ENCODE assay signal across 23 cellular contexts in genomic region chr3:71896751-71897150, GRCh38.
DNase-seq lines count a peak whose midpoint lies in the region; ATAC-seq, FAIRE-seq and TF ChIP-seq lines count a peak whose summit lies in the region.
"Had no signal": no experiment of that assay in that cellular context is flagged by ENCODE, and none has a peak within 500 bp of the region (broad histone marks: within the 10 kb centered on the region; RNA-seq: fewer than 3 reads in every experiment).

No MANE protein-coding gene starts in this region.

- ATAC-seq in K562 = no peak
- ATAC-seq in omental fat pad (ENCODE audit: low FRiP score) = peak; percentile 50
- ATAC-seq: GM23338, Panc1 had no signal

- BruUV-seq in K562 (replicated peaks; lab: Mats Ljungman, UMichigan) = no TSS peak

- H3K4me1 ChIP-seq in GM23248 (ENCODE audit: insufficient read depth) (no peaks in the 10 kb centered on the region), K562 (replicated peaks in 1 of 2; ENCODE audit: control insufficient read depth in 2 of 2, insufficient read depth in 2 of 2, low read length in 2 of 2) (no peaks in the 10 kb centered on the region)
- H3K4me1 ChIP-seq: HAP-1, SJCRH30 had no signal

- no peaks in the 10 kb centered on the region for H3K79me2 ChIP-seq in GM23248 (ENCODE audit: insufficient read depth)
- no peaks in the 10 kb centered on the region for H3K79me2 ChIP-seq in K562 (ENCODE audit: control insufficient read depth, insufficient read depth, low read length)

- no peaks in the 10 kb centered on the region for H3K9me3 ChIP-seq in GM23248 (ENCODE audit: low read depth)
- H3K9me3 ChIP-seq in K562 (replicated peaks; ENCODE audit: control insufficient read depth, insufficient read depth, low read depth, low read length) = no peaks in the 10 kb centered on the region
- H3K9me3 ChIP-seq: BLaER1, HAP-1, SJCRH30 had no signal

- in situ Hi-C loops in GM23248 (cut with MboI) = no loop called here
- in situ Hi-C loops in K562 (cut with MboI) = no loop called here

- DNase-seq in GM23248 (peak; percentile 22), K562 (ENCODE audit: extremely low read depth in 1 of 4, low spot score in 3 of 4) (no peak), fibroblast of mammary gland (ENCODE audit: low read depth) (peak; percentile 36), omental fat pad (ENCODE audit: low spot score) (no peak), caudate nucleus (lab: John Stamatoyannopoulos, UW) (no peak), NCI-H1092 treated with DMSO at 0.1 percent for 48 hours (lab: John Stamatoyannopoulos, UW) (no peak)
- no peak for DNase-seq in stimulated activated CD4-positive, alpha-beta T cell treated with anti-CD3 and anti-CD28 coated beads, Interleukin-4, amount 100 ng/mL, for 1 hour
- DNase-seq: CD4-positive, alpha-beta memory T cell; DMS153; Karpas-422; NCI-H1048; NCI-H1436 treated with DMSO at 0.1 percent for 48 hours; NCI-H2029; NCI-H226; NCI-H524 treated with DMSO at 0.1 percent for 48 hours; NCI-H82; SJCRH30 had no signal

- FAIRE-seq in K562 (lab: Jason Lieb, UNC) = no peak
- FAIRE-seq: GM12891, HTR-8/SVneo had no signal

- H2AFZ ChIP-seq in GM23248 (no peak overlapping the region), K562 (ENCODE audit: low read depth, low read length) (no peak overlapping the region)
- H2AFZ ChIP-seq: GM23338 had no signal

- H3K4me2 ChIP-seq in GM23248 (ENCODE audit: unreplicated experiment) (no peak overlapping the region), K562 (ENCODE audit: insufficient read depth, low read length) (no peak overlapping the region)
- H3K4me2 ChIP-seq: BLaER1, GM23338 had no signal

- H3K4me3 ChIP-seq in GM23248 = no peak overlapping the region
- no peak overlapping the region for H3K4me3 ChIP-seq in K562
- H3K4me3 ChIP-seq in fibroblast of mammary gland (ENCODE audit: control insufficient read depth, low read depth, low read length) = no peak overlapping the region
- H3K4me3 ChIP-seq: BLaER1, GM23338, HAP-1, SJCRH30 had no signal

- no peak for TF ChIP-seq EP300 in K562 (IDR thresholded peaks at IDR 0.05; ENCODE audit: low read length)

- H3F3A ChIP-seq in GM23248 (ENCODE audit: insufficient read depth) = no peaks in the 10 kb centered on the region

- no peak for TF ChIP-seq RAD21 in K562 (CRISPR knock-in tag; conservative IDR thresholded peaks at IDR 0.05 in 1 of 2, IDR thresholded peaks at IDR 0.05 in 1 of 2)

- no peaks in the 10 kb centered on the region for H3K9me1 ChIP-seq in K562 (ENCODE audit: control insufficient read depth, insufficient read depth, low read length)

- H3K27ac ChIP-seq in GM23248 = no peak overlapping the region
- no peak overlapping the region for H3K27ac ChIP-seq in K562 (ENCODE audit: extremely low read depth, low read depth, low read length)
- no peak overlapping the region for H3K27ac ChIP-seq in caudate nucleus (ENCODE audit: low read depth, low read length)
- H3K27ac ChIP-seq: BLaER1, SJCRH30 had no signal

- H3K27me3 ChIP-seq in GM23248 (replicated peaks; ENCODE audit: insufficient read depth) (peaks cover 46% of the 10 kb centered on the region), K562 (ENCODE audit: control insufficient read depth in 2 of 2, insufficient read depth in 2 of 2, low read length in 2 of 2) (peaks cover 0 to 13% of the 10 kb centered on the region in 2 experiments; a peak in 2 of 5 replicates)
- H3K27me3 ChIP-seq: BLaER1, SJCRH30 had no signal

- H3K9me2 ChIP-seq in GM23248 (ENCODE audit: insufficient read depth) = no peaks in the 10 kb centered on the region

- 56 to 65% methylated on average over 4 of the region's 4 CpGs for WGBS in GM23248 (ENCODE audit: low coverage in 1 of 2, low lambda C conversion rate in 2 of 2, missing lambda C conversion rate in 2 of 2), 2 experiments
- WGBS in K562 (ENCODE audit: insufficient coverage, low coverage, missing lambda C conversion rate) = 19% methylated on average over 4 of the region's 4 CpGs

- POLR2A ChIA-PET in K562 (lab: Yijun Ruan, JAX) = interaction anchor here (0.6 to 1.4 kb wide), 2 partner anchors 11 to 1497 kb away, joined by 4 read pairs; no protein-coding TSS in a partner anchor

- H4K20me1 ChIP-seq in GM23248 (ENCODE audit: insufficient read depth) = no peaks in the 10 kb centered on the region
- no peaks in the 10 kb centered on the region for H4K20me1 ChIP-seq in K562 (replicated peaks; ENCODE audit: control insufficient read depth, insufficient read depth, low read length)
- H4K20me1 ChIP-seq: BLaER1 had no signal

- H3K36me3 ChIP-seq in GM23248 (ENCODE audit: low read depth) = no peaks in the 10 kb centered on the region
- no peaks in the 10 kb centered on the region for H3K36me3 ChIP-seq in K562 (ENCODE audit: control insufficient read depth, insufficient read depth, low read length)
- H3K36me3 ChIP-seq: BLaER1, HAP-1, SJCRH30 had no signal

- CTCF ChIA-PET in K562 (lab: Yijun Ruan, JAX; ENCODE audit: low intra/inter-chr PET ratio) = no interaction called here

- H3K9ac ChIP-seq in GM23248 (no peak overlapping the region), K562 (ENCODE audit: insufficient read depth in 1 of 2, low read depth in 2 of 2, low read length in 2 of 2) (no peak overlapping the region)
- H3K9ac ChIP-seq: BLaER1 had no signal

- TF ChIP-seq POLR2A in K562 (conservative IDR thresholded peaks at IDR 0.05) = no peak

- TF ChIP-seq CTCF in K562 (IDR thresholded peaks at IDR 0.05 in 2 of 3, conservative IDR thresholded peaks at IDR 0.05 in 1 of 3; ENCODE audit: insufficient read depth in 2 of 3, low read depth in 1 of 3, low read length in 3 of 3) (no peak), fibroblast of mammary gland (conservative IDR thresholded peaks at IDR 0.05; ENCODE audit: control insufficient read depth, insufficient read depth, low read depth, low read length) (no peak), omental fat pad (IDR thresholded peaks at IDR 0.05) (no peak)

- intact Hi-C loops in K562 (cut with micrococcal nuclease) = no loop called here

TF ChIP-seq in K562, 482 proteins besides CTCF, POLR2A, EP300 and RAD21:
- TF ChIP-seq FOSL1 (tag; conservative IDR thresholded peaks at IDR 0.05) (no peak), CEBPG (CRISPR knock-in tag; IDR thresholded peaks at IDR 0.05) (no peak), CEBPG (tag; conservative IDR thresholded peaks at IDR 0.05 in 1 of 2, IDR thresholded peaks at IDR 0.05 in 1 of 2) (peak; percentile 54 to 59; a peak in 3 of 4 replicates), CEBPB (tag; IDR thresholded peaks at IDR 0.05) (peak; percentile 58)

Comparison
In these comparisons a context has a peak if more than half of its experiments do, and no peak if none do; other contexts are left out.
1. DNase-seq: peak in GM23248 (single experiment) and fibroblast of mammary gland (single experiment); none in K562 (0 of 4), omental fat pad (single experiment), caudate nucleus (0 of 61), NCI-H1092 treated with DMSO at 0.1 percent for 48 hours (single experiment) and stimulated activated CD4-positive, alpha-beta T cell treated with anti-CD3 and anti-CD28 coated beads, Interleukin-4, amount 100 ng/mL, for 1 hour (single experiment).